ENCODE assay signal across 8 cellular contexts in the genomic region with DNA sequence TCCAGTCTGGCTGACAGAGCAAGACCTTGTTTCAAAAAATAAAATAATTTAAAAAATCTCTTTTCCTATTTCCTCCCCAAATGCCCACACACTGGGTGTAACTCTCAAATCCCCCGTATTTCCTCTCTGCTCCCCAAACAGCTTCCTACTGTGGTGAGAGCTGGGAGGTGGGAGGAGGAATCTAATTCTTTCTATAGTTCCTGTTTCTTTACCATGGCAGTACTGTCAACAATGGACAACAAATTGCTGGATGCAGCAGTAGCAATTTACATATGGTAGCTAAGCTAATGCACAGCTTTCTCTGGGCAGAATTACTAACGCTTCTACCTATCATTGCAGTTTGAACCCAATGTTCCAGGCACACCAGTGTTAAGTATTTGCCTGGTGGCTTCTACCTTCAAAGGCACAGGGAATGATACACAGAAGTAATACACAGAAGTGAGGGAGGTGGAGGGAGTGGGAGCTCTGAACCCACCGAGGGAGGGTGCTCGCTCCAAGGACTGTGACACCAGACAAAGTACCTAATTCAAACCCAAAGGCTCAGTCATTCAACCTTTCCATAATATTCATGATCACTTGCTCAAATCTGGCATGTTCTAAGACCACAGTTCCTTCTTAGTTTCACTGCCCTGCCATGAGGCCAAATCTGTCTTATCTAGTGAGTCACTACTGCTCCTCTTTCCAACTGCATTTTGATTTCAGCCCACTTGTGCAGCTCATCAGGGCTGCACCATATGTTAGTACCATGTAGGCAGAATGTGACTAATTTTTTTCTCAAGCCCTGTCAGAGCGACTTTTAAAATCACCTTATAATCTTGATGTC. TPM values are rescaled to one million over a fixed set of nuclear protein-coding genes. Genes with fewer than 3 reads are reported as not detected.
DNase-seq lines count a peak whose midpoint lies in the region; ATAC-seq, FAIRE-seq and TF ChIP-seq lines count a peak whose summit lies in the region.

No MANE protein-coding gene starts in this region.

- TF ChIP-seq CTCF in fibroblast of villous mesenchyme (IDR thresholded peaks at IDR 0.05; ENCODE audit: insufficient read depth, low read depth, low read length) (no peak), spleen (IDR thresholded peaks at IDR 0.05 in 8 of 11, conservative IDR thresholded peaks at IDR 0.05 in 3 of 11) (no peak)

- peaks cover 65 to 100% (median 94%) of the 10 kb centered on the region in 6 donors for H3K4me1 ChIP-seq in spleen
- peaks cover 15% of the 10 kb centered on the region for H3K4me1 ChIP-seq in HAP-1

- H3K4me3 ChIP-seq in fibroblast of villous mesenchyme (ENCODE audit: low read depth, low read length) (no peak overlapping the region), spleen (peak overlapping the region in 1 of 8 donors; percentile 13), HAP-1 (no peak overlapping the region)

- FAIRE-seq in HTR-8/SVneo (lab: Jason Lieb, UNC) = no peak

- ATAC-seq in HG03565 (IDR thresholded peaks at IDR 0.05; ENCODE audit: unreplicated experiment) = no peak

- H3K27me3 ChIP-seq in spleen (replicated peaks in 1 of 7) = no peaks in the 10 kb centered on the region
- H3K27me3 ChIP-seq in HAP-1 (ENCODE audit: low read depth) = no peaks in the 10 kb centered on the region

- intact Hi-C loops in spleen (cut with DNase I; ENCODE audit: low total_unique reads) = no loop called here

- no peaks in the 10 kb centered on the region for H3K9me3 ChIP-seq in spleen
- H3K9me3 ChIP-seq in HAP-1 = no peaks in the 10 kb centered on the region

- no peak for TF ChIP-seq POLR2A in spleen (IDR thresholded peaks at IDR 0.05)

- 52 to 59% (median 56%) methylated on average over 5 of the region's 5 CpGs for WGBS in spleen, 5 donors

- peak overlapping the region in 7 of 8 donors; percentile 10 to 79 (median 29) for H3K27ac ChIP-seq in spleen

- DNase-seq in activated T-cell treated with anti-CD3 and anti-CD28 coated beads for 24 hours (ENCODE audit: low read depth) (peak; percentile 52), HTR-8/SVneo (ENCODE audit: insufficient read length, low spot score) (peak; percentile 37), fibroblast of villous mesenchyme (ENCODE audit: low read depth) (peak; percentile 81), spleen (no peak), HAP-1 (ENCODE audit: low spot score in 2 of 2) (no peak)
- DNase-seq in activated T-cell treated with anti-CD3 and anti-CD28 coated beads, Interleukin-2, amount 50 U/mL, for 1 hour = no peak
- peak; percentile 40 to 65 for DNase-seq in activated CD4-positive, alpha-beta T cell treated with anti-CD3 and anti-CD28 coated beads, Interleukin-2, amount 50 U/mL, for 48 hours

- in situ Hi-C loops in HAP-1 (cut with MboI; ENCODE audit: low sequenced_read_pairs) = no loop called here

- no peaks in the 10 kb centered on the region for H3K36me3 ChIP-seq in spleen
- H3K36me3 ChIP-seq in HAP-1 (replicated peaks) = peaks cover 3% of the 10 kb centered on the region; the same call in 1 of the 2 replicates

RNA-seq across cellular contexts. Expression of a gene that starts 37.9 kb away (rescaled TPM):
- total RNA-seq in fibroblast of villous mesenchyme (124 and 128 TPM in 2 replicates), spleen (100 to 1,000 TPM; 107 to 171 (median 122) TPM)
- 10 to 100 TPM; 18.5 to 39.2 (median 30.9) TPM for polyA plus RNA-seq in spleen

RNA-seq across cellular contexts. Expression of a gene that starts 50.4 kb away (rescaled TPM):
- total RNA-seq in fibroblast of villous mesenchyme (66.7 and 71.7 TPM in 2 replicates), spleen (100 to 1,000 TPM in 1 of 7 donors, 10 to 100 TPM in 6; 26.1 to 101 (median 30.6) TPM)
- polyA plus RNA-seq in spleen = 10 to 100 TPM; 40.9 to 55.2 (median 47.4) TPM

Comparison
In these comparisons a context has a peak if more than half of its experiments do, and no peak if none do; other contexts are left out.
1. DNase-seq: peak in activated T-cell treated with anti-CD3 and anti-CD28 coated beads for 24 hours (single experiment), HTR-8/SVneo (single experiment), activated CD4-positive, alpha-beta T cell treated with anti-CD3 and anti-CD28 coated beads, Interleukin-2, amount 50 U/mL, for 48 hours (2 of 2) and fibroblast of villous mesenchyme (single experiment); none in activated T-cell treated with anti-CD3 and anti-CD28 coated beads, Interleukin-2, amount 50 U/mL, for 1 hour (single experiment), spleen (single experiment) and HAP-1 (0 of 2).